ENCODE assay signal across 8 cellular contexts in the genomic region with DNA sequence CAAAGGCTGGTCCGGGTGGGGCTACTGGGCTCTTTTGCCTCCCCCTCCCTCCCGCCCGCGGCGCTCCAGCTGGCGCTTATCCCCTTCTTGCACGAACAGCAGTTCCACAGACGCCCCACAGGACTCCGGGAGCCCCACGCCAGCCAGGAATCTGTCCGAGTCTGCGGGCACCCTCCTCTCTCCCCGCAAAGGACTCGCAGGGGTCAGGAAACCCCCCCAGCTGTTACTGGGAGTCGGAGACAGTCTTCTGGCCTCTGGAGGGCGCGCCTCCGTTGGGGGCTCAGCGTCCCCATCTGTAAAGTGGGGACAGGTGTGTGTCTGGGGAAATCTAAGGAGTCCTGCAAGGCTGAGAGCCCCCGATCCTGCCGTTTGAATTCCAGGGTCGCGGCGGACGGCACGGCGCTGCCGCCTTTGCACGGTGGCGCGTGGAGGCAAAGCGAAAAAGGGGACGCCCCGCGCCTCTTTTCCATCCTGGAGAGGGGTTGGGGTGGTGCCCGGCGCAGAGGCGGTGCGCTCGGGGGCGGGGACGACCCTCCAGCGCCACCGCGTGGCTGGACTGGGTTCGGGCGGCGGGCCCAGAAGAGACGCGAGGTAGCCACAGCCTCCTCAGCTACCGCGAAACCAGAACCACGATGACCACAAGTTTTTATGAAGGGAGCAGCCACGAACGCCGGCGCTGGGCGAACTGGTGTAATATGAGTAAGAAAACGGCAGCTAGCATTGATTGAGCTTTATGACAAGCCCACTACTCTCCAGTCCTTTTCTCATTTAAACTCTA. TPM values are rescaled to one million over a fixed set of nuclear protein-coding genes. Genes with fewer than 3 reads are reported as not detected.
DNase-seq lines count a peak whose midpoint lies in the region; ATAC-seq, FAIRE-seq and TF ChIP-seq lines count a peak whose summit lies in the region.

No MANE protein-coding gene starts in this region.

- CTCF ChIA-PET in CD4-positive, alpha-beta memory T cell (lab: Charles Lee; ENCODE audit: partially characterized antibody): interaction anchor here (0.7 to 20.1 kb wide), 30 partner anchors 9 to 273 kb away, joined by 3 to 648 read pairs (median 6); a partner anchor contains a TSS

- FAIRE-seq in RCC 7860 (lab: Jason Lieb, UNC): peak; percentile 27

- no peaks in the 10 kb centered on the region for H3K9me2 ChIP-seq in neural cell (ENCODE audit: insufficient read depth, low read length)

- peak overlapping the region in 1 of 2 donors; percentile 57 for H3K4me3 ChIP-seq in CD4-positive, alpha-beta memory T cell (ENCODE audit: low read length in 2 of 2)
- H3K4me3 ChIP-seq in fibroblast of villous mesenchyme (ENCODE audit: low read depth, low read length): peak overlapping the region; percentile 64
- H3K4me3 ChIP-seq in neural cell (ENCODE audit: low read length): peak overlapping the region; percentile 61

- intact Hi-C loops in CD4-positive, alpha-beta memory T cell (cut with micrococcal nuclease): loop anchor here (1.0 to 5.0 kb wide), 5 partner anchors 14 to 158 kb away; a partner anchor contains a TSS

- no peak overlapping the region for H3K27ac ChIP-seq in CD4-positive, alpha-beta memory T cell (ENCODE audit: low read depth, low read length)
- no peak overlapping the region for H3K27ac ChIP-seq in neural cell (ENCODE audit: low read length)

- ATAC-seq in GM19468 (IDR thresholded peaks at IDR 0.05; ENCODE audit: extremely low read depth, unreplicated experiment): peak; percentile 75
- peak; percentile 97 for ATAC-seq in activated T-helper 17 cell treated with anti-CD3 and anti-CD28 coated beads, Interleukin-2, amount 50 U/mL, for 72 hours (replicated peaks)
- peak; percentile 92 for ATAC-seq in stimulated activated naive CD8-positive, alpha-beta T cell treated with anti-CD3 and anti-CD28 coated beads, Interleukin-15, Interleukin-2, amounts not matched to agents 100 U/mL and 50 U/mL, for 24 hours

- TF ChIP-seq RAD21 in neural cell (conservative IDR thresholded peaks at IDR 0.05): peak; percentile 80

- peak; percentile 76 to 86 (median 79) for DNase-seq in CD4-positive, alpha-beta memory T cell
- peak; percentile 91 for DNase-seq in HuH-7 (ENCODE audit: low spot score)
- DNase-seq in RCC 7860 (ENCODE audit: low spot score): peak; percentile 76
- peak; percentile 91 for DNase-seq in fibroblast of villous mesenchyme (ENCODE audit: low read depth)
- DNase-seq in stimulated activated naive CD8-positive, alpha-beta T cell treated with anti-CD3 and anti-CD28 coated beads, Interleukin-15, Interleukin-2, amounts not matched to agents 100 U/mL and 50 U/mL, for 24 hours: peak; percentile 89

- peak overlapping the region; percentile 26 for H3K9ac ChIP-seq in neural cell (ENCODE audit: low read length)

- POLR2A ChIA-PET in CD4-positive, alpha-beta memory T cell (lab: Charles Lee; ENCODE audit: partially characterized antibody): interaction anchor here (0.7 to 5.5 kb wide), 10 partner anchors 8 to 68 kb away, joined by 3 to 44 read pairs (median 10); a partner anchor contains a TSS

- H3K4me3 Mint-ChIP-seq in CD4-positive, alpha-beta memory T cell: peak overlapping the region; percentile 67 to 84 (median 78)
- H3K4me3 Mint-ChIP-seq in activated T-helper 17 cell treated with anti-CD3 and anti-CD28 coated beads, Interleukin-2, amount 50 U/mL, for 72 hours: peak overlapping the region; percentile 74

- H2AFZ ChIP-seq in neural cell (ENCODE audit: low read depth, low read length): peak overlapping the region; percentile 14

- no peaks in the 10 kb centered on the region for H3F3A ChIP-seq in neural cell (ENCODE audit: insufficient read depth, low read length, poor library complexity, severe bottlenecking)

- no peaks in the 10 kb centered on the region for H3K79me2 ChIP-seq in neural cell (replicated peaks; ENCODE audit: insufficient read depth, low read length)

- H3K9me3 Mint-ChIP-seq in CD4-positive, alpha-beta memory T cell: no peaks in the 10 kb centered on the region
- no peaks in the 10 kb centered on the region for H3K9me3 Mint-ChIP-seq in activated T-helper 17 cell treated with anti-CD3 and anti-CD28 coated beads, Interleukin-2, amount 50 U/mL, for 72 hours

- peak; percentile 81 for TF ChIP-seq CTCF in fibroblast of villous mesenchyme (IDR thresholded peaks at IDR 0.05; ENCODE audit: insufficient read depth, low read depth, low read length)
- peak; percentile 87 for TF ChIP-seq CTCF in neural cell (IDR thresholded peaks at IDR 0.05; ENCODE audit: poor library complexity, severe bottlenecking)

- H3K4me1 ChIP-seq in CD4-positive, alpha-beta memory T cell (ENCODE audit: insufficient read depth, low read length): peaks cover 12% of the 10 kb centered on the region

- peak overlapping the region; percentile 35 to 78 (median 60) for H3K27ac Mint-ChIP-seq in CD4-positive, alpha-beta memory T cell
- no peak overlapping the region for H3K27ac Mint-ChIP-seq in activated T-helper 17 cell treated with anti-CD3 and anti-CD28 coated beads, Interleukin-2, amount 50 U/mL, for 72 hours

- no peak for TF ChIP-seq EP300 in neural cell (conservative IDR thresholded peaks at IDR 0.05; ENCODE audit: poor library complexity, severe bottlenecking)

- peaks cover 0 to 15% of the 10 kb centered on the region in 2 donors for H3K36me3 Mint-ChIP-seq in CD4-positive, alpha-beta memory T cell
- no peaks in the 10 kb centered on the region for H3K36me3 Mint-ChIP-seq in activated T-helper 17 cell treated with anti-CD3 and anti-CD28 coated beads, Interleukin-2, amount 50 U/mL, for 72 hours (ENCODE audit: low read depth)

- no peak overlapping the region for H3K4me2 ChIP-seq in neural cell (ENCODE audit: low read length)

- no peaks in the 10 kb centered on the region for H3K27me3 Mint-ChIP-seq in CD4-positive, alpha-beta memory T cell
- H3K27me3 Mint-ChIP-seq in activated T-helper 17 cell treated with anti-CD3 and anti-CD28 coated beads, Interleukin-2, amount 50 U/mL, for 72 hours: no peaks in the 10 kb centered on the region

- no peaks in the 10 kb centered on the region for H3K9me3 ChIP-seq in CD4-positive, alpha-beta memory T cell (ENCODE audit: control insufficient read depth in 1 of 2, low read length in 2 of 2)
- H3K9me3 ChIP-seq in neural cell (ENCODE audit: low read length): no peaks in the 10 kb centered on the region

- H3K27me3 ChIP-seq in CD4-positive, alpha-beta memory T cell (ENCODE audit: insufficient read depth, low read length): no peaks in the 10 kb centered on the region
- H3K27me3 ChIP-seq in neural cell (ENCODE audit: insufficient read depth, low read depth, low read length): no peaks in the 10 kb centered on the region

- H3K4me1 Mint-ChIP-seq in CD4-positive, alpha-beta memory T cell: peaks cover 10 to 27% (median 14%) of the 10 kb centered on the region in 4 donors
- peaks cover 2% of the 10 kb centered on the region for H3K4me1 Mint-ChIP-seq in activated T-helper 17 cell treated with anti-CD3 and anti-CD28 coated beads, Interleukin-2, amount 50 U/mL, for 72 hours

- H3K36me3 ChIP-seq in CD4-positive, alpha-beta memory T cell (ENCODE audit: insufficient read depth, low read length): peaks cover 3% of the 10 kb centered on the region
- no peaks in the 10 kb centered on the region for H3K36me3 ChIP-seq in neural cell (ENCODE audit: insufficient read depth, low read length)

- no peaks in the 10 kb centered on the region for H4K20me1 ChIP-seq in neural cell (ENCODE audit: insufficient read depth)

TF ChIP-seq in neural cell, 6 proteins besides CTCF, POLR2A, EP300 and RAD21:
- TF ChIP-seq SMC3 (conservative IDR thresholded peaks at IDR 0.05; ENCODE audit: poor library complexity): peak; percentile 87
- no peak for TF ChIP-seq POLR2AphosphoS5 (IDR thresholded peaks at IDR 0.05)

RNA-seq across cellular contexts. Expression of a gene that starts 2.8 kb away (rescaled TPM):
- total RNA-seq in CD4-positive, alpha-beta memory T cell: not detected
- polyA plus RNA-seq in CD4-positive, alpha-beta memory T cell: not detected
- not detected for total RNA-seq in activated T-helper 17 cell treated with anti-CD3 and anti-CD28 coated beads, Interleukin-2, amount 50 U/mL, for 72 hours
- 0.43 and 2.3 TPM in 2 replicates for total RNA-seq in fibroblast of villous mesenchyme
- not detected in 2 replicates for polyA plus RNA-seq in neural cell
- not detected in 2 replicates for polyA minus RNA-seq in neural cell

RNA-seq across cellular contexts. Expression of a gene that starts 24.4 kb away (rescaled TPM):
- 10 to 100 TPM; 69.9 to 72.3 TPM for total RNA-seq in CD4-positive, alpha-beta memory T cell
- polyA plus RNA-seq in CD4-positive, alpha-beta memory T cell: 100 to 1,000 TPM in 1 of 2 donors, 10 to 100 TPM in 1; 46.0 to 106 TPM
- 100 to 1,000 TPM in 1 of 2 donors, 10 to 100 TPM in 1; 69.3 to 166 TPM for total RNA-seq in activated T-helper 17 cell treated with anti-CD3 and anti-CD28 coated beads, Interleukin-2, amount 50 U/mL, for 72 hours
- total RNA-seq in fibroblast of villous mesenchyme: 194 and 265 TPM in 2 replicates
- 420 and 461 TPM in 2 replicates for polyA plus RNA-seq in neural cell
- 143 and 157 TPM in 2 replicates for polyA minus RNA-seq in neural cell

RNA-seq across cellular contexts. Expression of a gene that starts 29.8 kb away (rescaled TPM):
- total RNA-seq in CD4-positive, alpha-beta memory T cell: 10 to 100 TPM; 17.0 to 18.9 TPM
- polyA plus RNA-seq in CD4-positive, alpha-beta memory T cell: 100 to 1,000 TPM; 140 to 213 TPM
- total RNA-seq in activated T-helper 17 cell treated with anti-CD3 and anti-CD28 coated beads, Interleukin-2, amount 50 U/mL, for 72 hours: 10 to 100 TPM; 10.2 to 10.7 TPM
- 29.4 and 55.7 TPM in 2 replicates for total RNA-seq in fibroblast of villous mesenchyme
- polyA plus RNA-seq in neural cell: 8.0 and 16.1 TPM in 2 replicates
- polyA minus RNA-seq in neural cell: 4.6 and 5.6 TPM in 2 replicates
